21 cellular contexts compared by ENCODE assay signal in genomic region chr5:59487068-59487686, GRCh38.
DNase-seq lines count a peak whose midpoint lies in the region; ATAC-seq, FAIRE-seq and TF ChIP-seq lines count a peak whose summit lies in the region.
"Had no signal": no experiment of that assay in that cellular context is flagged by ENCODE, and none has a peak within 500 bp of the region (broad histone marks: within the 10 kb centered on the region; RNA-seq: fewer than 3 reads in every experiment).

No MANE protein-coding gene starts in this region.

- no peaks in the 10 kb centered on the region for H3K4me1 Mint-ChIP-seq in T-cell

- H3K9me3 Mint-ChIP-seq in T-cell: no peaks in the 10 kb centered on the region

- H3K36me3 Mint-ChIP-seq in T-cell: no peaks in the 10 kb centered on the region
- H3K36me3 Mint-ChIP-seq: CD4-positive, CD25-positive, alpha-beta regulatory T cell had no signal

- no peak overlapping the region for H3K18ac ChIP-seq in H1 (ENCODE audit: extremely low read depth, low read length)

- H3K36me3 ChIP-seq in H1 (ENCODE audit: control insufficient read depth in 2 of 4, insufficient read depth in 4 of 4, low read length in 3 of 4) (no peaks in the 10 kb centered on the region), parathyroid adenoma (ENCODE audit: control insufficient read depth, insufficient read depth, low read length) (no peaks in the 10 kb centered on the region)
- H3K36me3 ChIP-seq: HAP-1, MG63, SJCRH30 had no signal

- CTCF ChIA-PET in A549 (lab: Yijun Ruan, JAX): interaction anchor here (4.0 kb wide), 1 partner anchor 19 kb away, joined by 14 read pairs; no protein-coding TSS in a partner anchor
- CTCF ChIA-PET in H1 (lab: Charles Lee; ENCODE audit: partially characterized antibody): interaction anchor here (0.7 to 2.4 kb wide), 11 partner anchors 9 to 299 kb away, joined by 3 to 21 read pairs (median 3); no protein-coding TSS in a partner anchor
- CTCF ChIA-PET in T-cell (lab: Charles Lee): no interaction called here

- H3K4ac ChIP-seq in H1 (replicated peaks; ENCODE audit: insufficient read length, low read depth, low read length): no peak overlapping the region

- peak; percentile 77 for FAIRE-seq in A549 (lab: Jason Lieb, UNC)
- no peak for FAIRE-seq in H1 (lab: Jason Lieb, UNC)
- FAIRE-seq: A204.1, HepG2 had no signal

- no peak overlapping the region for H2BK20ac ChIP-seq in H1 (ENCODE audit: low read length)

- H2AK5ac ChIP-seq in H1 (ENCODE audit: low read depth, low read length): no peak overlapping the region

- H3K9ac ChIP-seq in H1 (replicated peaks in 1 of 4; ENCODE audit: extremely low read depth in 1 of 4, low read depth in 3 of 4, low read length in 3 of 4) (no peak overlapping the region), parathyroid adenoma (no peak overlapping the region)
- H3K9ac ChIP-seq: KMS-11 had no signal

- no peaks in the 10 kb centered on the region for H3K23me2 ChIP-seq in H1 (ENCODE audit: low read depth, low read length)

- H3K56ac ChIP-seq in H1 (replicated peaks; ENCODE audit: insufficient read length, low read depth, low read length): no peak overlapping the region

- no peak overlapping the region for H3K14ac ChIP-seq in H1 (ENCODE audit: insufficient read length)

- no peak for DNase-seq in A549 (ENCODE audit: low read depth in 1 of 2, low spot score in 1 of 2)
- peak; percentile 11 for DNase-seq in RPMI8226
- no peak for DNase-seq in H1 (ENCODE audit: low read depth in 1 of 2, low spot score in 2 of 2)
- DNase-seq in NCI-H510A (lab: John Stamatoyannopoulos, UW): no peak
- DNase-seq in iPS-NIHi7 (ENCODE audit: extremely low spot score): no peak
- no peak for DNase-seq in T-cell
- DNase-seq: CD4-positive, CD25-positive, alpha-beta regulatory T cell; DND-41; GF-D8; MG63; NCI-H1092 treated with DMSO at 0.1 percent for 48 hours; NCI-H187 treated with DMSO at 0.1 percent for 48 hours; NCI-H526; SJCRH30 had no signal

- peak overlapping the region; percentile 14; the same call in 2 of the 3 replicates for H3K4me3 ChIP-seq in A549
- H3K4me3 ChIP-seq in H1 (ENCODE audit: extremely low read depth in 1 of 4, insufficient read depth in 2 of 4, low read depth in 3 of 4, low read length in 4 of 4): no peak overlapping the region
- no peak overlapping the region for H3K4me3 ChIP-seq in parathyroid adenoma (ENCODE audit: low read depth, low read length)
- H3K4me3 ChIP-seq: HAP-1, MG63, SJCRH30 had no signal

- peaks cover 100% of the 10 kb centered on the region for H3K4me1 ChIP-seq in A549
- H3K4me1 ChIP-seq in H1 (replicated peaks in 1 of 4; ENCODE audit: control insufficient read depth in 3 of 4, insufficient read depth in 4 of 4, low read length in 3 of 4): peaks cover 0 to 5% (median 1%) of the 10 kb centered on the region in 4 experiments; a peak in 2 of 7 replicates
- peaks cover 5% of the 10 kb centered on the region for H3K4me1 ChIP-seq in parathyroid adenoma
- H3K4me1 ChIP-seq: HAP-1 had no signal

- H3K27me3 Mint-ChIP-seq in T-cell: no peaks in the 10 kb centered on the region
- H3K27me3 Mint-ChIP-seq: CD4-positive, CD25-positive, alpha-beta regulatory T cell had no signal

- TF ChIP-seq RAD21 in A549 (conservative IDR thresholded peaks at IDR 0.05 in 1 of 2, IDR thresholded peaks at IDR 0.05 in 1 of 2) (no peak), H1 (IDR thresholded peaks at IDR 0.05 in 1 of 2, conservative IDR thresholded peaks at IDR 0.05 in 1 of 2; ENCODE audit: low read depth in 2 of 2, low read length in 2 of 2) (no peak)

- H3K23ac ChIP-seq in H1 (ENCODE audit: insufficient read length): no peak overlapping the region

- peak in 1 of 2 experiments; percentile 4; a peak in 1 of 6 replicates for ATAC-seq in A549
- ATAC-seq in HG03460 (IDR thresholded peaks at IDR 0.05; ENCODE audit: unreplicated experiment): no peak
- ATAC-seq in T-cell (replicated peaks in 1 of 4): no peak
- ATAC-seq: HepG2 had no signal

- H2BK120ac ChIP-seq in H1 (replicated peaks; ENCODE audit: low read depth, low read length): no peak overlapping the region

- H4K8ac ChIP-seq in H1 (ENCODE audit: extremely low read depth, insufficient read depth, low read length): no peak overlapping the region

- H3K4me3 Mint-ChIP-seq in T-cell: no peak overlapping the region
- H3K4me3 Mint-ChIP-seq: CD4-positive, CD25-positive, alpha-beta regulatory T cell had no signal

- H4K20me1 ChIP-seq in H1 (replicated peaks in 1 of 2; ENCODE audit: control insufficient read depth in 1 of 2, insufficient read depth in 2 of 2, low read length in 2 of 2): no peaks in the 10 kb centered on the region

- H3K4me2 ChIP-seq in A549: peak overlapping the region; percentile 77
- H3K4me2 ChIP-seq in H1 (ENCODE audit: insufficient read depth in 1 of 2, low read depth in 2 of 2, low read length in 2 of 2): no peak overlapping the region
- no peak overlapping the region for H3K4me2 ChIP-seq in parathyroid adenoma (ENCODE audit: low read length)
- H3K4me2 ChIP-seq: KMS-11 had no signal

- no peak overlapping the region for H4K91ac ChIP-seq in H1 (replicated peaks; ENCODE audit: insufficient read length, low read length)

- TF ChIP-seq POLR2A in A549 (IDR thresholded peaks at IDR 0.05; ENCODE audit: low read length): no peak
- no peak for TF ChIP-seq POLR2A in H1 (IDR thresholded peaks at IDR 0.05; ENCODE audit: control extremely low read depth in 1 of 2, low read depth in 2 of 2, low read length in 2 of 2)

- TF ChIP-seq CTCF in A549 (IDR thresholded peaks at IDR 0.05): no peak
- no peak for TF ChIP-seq CTCF in H1 (IDR thresholded peaks at IDR 0.05; ENCODE audit: control extremely low read depth in 1 of 3, insufficient read depth in 1 of 3, low read depth in 1 of 3, low read length in 3 of 3)
- TF ChIP-seq CTCF in parathyroid adenoma (IDR thresholded peaks at IDR 0.05): no peak

- H3K79me2 ChIP-seq in H1 (ENCODE audit: control insufficient read depth in 1 of 2, insufficient read depth in 2 of 2, low read length in 2 of 2) (no peaks in the 10 kb centered on the region), parathyroid adenoma (no peaks in the 10 kb centered on the region)

- no peak overlapping the region for H2BK12ac ChIP-seq in H1 (ENCODE audit: low read depth, low read length)

- WGBS in A549 (ENCODE audit: missing lambda C conversion rate): 33% methylated on average over 5 of the region's 5 CpGs
- 85% methylated on average over 5 of the region's 5 CpGs; no CpG with 5 or more reads in 1 of the 2 experiments for WGBS in H1 (ENCODE audit: extremely low coverage in 1 of 2, insufficient coverage in 1 of 2, insufficient read length in 1 of 2, insufficient replicate concordance in 2 of 2, low coverage in 1 of 2, low lambda C conversion rate in 2 of 2, missing lambda C conversion rate in 1 of 2), 2 experiments

- H3K27ac ChIP-seq in A549 (peak overlapping the region; percentile 76 to 85), H1 (ENCODE audit: low read depth, low read length) (no peak overlapping the region), parathyroid adenoma (peak overlapping the region; percentile 5)
- H3K27ac ChIP-seq: KMS-11, RWPE1, SJCRH30 had no signal

- no peaks in the 10 kb centered on the region for H3K27me3 ChIP-seq in H1 (replicated peaks in 1 of 4; ENCODE audit: control insufficient read depth in 3 of 4, extremely low read depth in 1 of 4, insufficient read depth in 3 of 4, low read length in 3 of 4)
- no peaks in the 10 kb centered on the region for H3K27me3 ChIP-seq in parathyroid adenoma (ENCODE audit: control insufficient read depth, insufficient read depth, low read length)
- H3K27me3 ChIP-seq: MG63, SJCRH30 had no signal

- no peaks in the 10 kb centered on the region for H3K79me1 ChIP-seq in H1 (ENCODE audit: low read depth, low read length)

- H2AFZ ChIP-seq in H1 (ENCODE audit: low read length): peak overlapping the region; percentile 90
- peak overlapping the region; percentile 44 for H2AFZ ChIP-seq in parathyroid adenoma

- no peak overlapping the region for H4K5ac ChIP-seq in H1 (ENCODE audit: insufficient read length, low read depth, low read length)

- H3K9me3 ChIP-seq in A549 (no peaks in the 10 kb centered on the region), H1 (ENCODE audit: insufficient read depth in 2 of 2, low read depth in 1 of 2, low read length in 1 of 2) (no peaks in the 10 kb centered on the region), parathyroid adenoma (ENCODE audit: control insufficient read depth, low read length) (no peaks in the 10 kb centered on the region)
- H3K9me3 ChIP-seq: HAP-1, MG63, SJCRH30 had no signal

- no peak overlapping the region for H2BK5ac ChIP-seq in H1 (ENCODE audit: low read depth, low read length)

- H3K27ac Mint-ChIP-seq in T-cell: no peak overlapping the region
- H3K27ac Mint-ChIP-seq: CD4-positive, CD25-positive, alpha-beta regulatory T cell had no signal

- H2BK15ac ChIP-seq in H1 (ENCODE audit: low read length): no peak overlapping the region

- POLR2A ChIA-PET in A549 (lab: Yijun Ruan, JAX) (interaction anchor here (1.2 kb wide), 1 partner anchor 62 kb away, joined by 4 read pairs; no protein-coding TSS in a partner anchor), H1 (lab: Charles Lee; ENCODE audit: partially characterized antibody) (no interaction called here), T-cell (lab: Charles Lee) (no interaction called here)

- no peak for TF ChIP-seq EP300 in A549 (IDR thresholded peaks at IDR 0.05)
- TF ChIP-seq EP300 in H1 (IDR thresholded peaks at IDR 0.05; ENCODE audit: borderline replicate concordance in 1 of 2, low read depth in 2 of 2, low read length in 2 of 2): no peak

TF ChIP-seq in A549, 52 proteins besides CTCF, POLR2A, EP300 and RAD21 (continues in another document):
- no peak for TF ChIP-seq MAFK (IDR thresholded peaks at IDR 0.05; ENCODE audit: partially characterized antibody)
- no peak for TF ChIP-seq CBX8 (IDR thresholded peaks at IDR 0.05)
- TF ChIP-seq ESRRA (IDR thresholded peaks at IDR 0.05; ENCODE audit: borderline replicate concordance, low read length): no peak
- TF ChIP-seq NPAS2 (CRISPR knock-in tag; IDR thresholded peaks at IDR 0.05; ENCODE audit: borderline replicate concordance): no peak
- TF ChIP-seq FOSL2 (IDR thresholded peaks at IDR 0.05): no peak
- no peak for TF ChIP-seq FOSL2 (CRISPR knock-in tag; IDR thresholded peaks at IDR 0.05)
- no peak for TF ChIP-seq HDAC2 (IDR thresholded peaks at IDR 0.05)
- no peak for TF ChIP-seq HOXB5 (CRISPR knock-in tag; IDR thresholded peaks at IDR 0.05)
- TF ChIP-seq RARB (CRISPR knock-in tag; IDR thresholded peaks at IDR 0.05): no peak

TF ChIP-seq in H1, 55 proteins besides CTCF, POLR2A, EP300 and RAD21 (continues in another document):
- no peak for TF ChIP-seq CEBPB (IDR thresholded peaks at IDR 0.05; ENCODE audit: low read depth, low read length)
- TF ChIP-seq MAFK (IDR thresholded peaks at IDR 0.05; ENCODE audit: low read depth, low read length): no peak
- TF ChIP-seq POLR2AphosphoS5 (IDR thresholded peaks at IDR 0.05; ENCODE audit: low read depth, low read length): no peak
- TF ChIP-seq NRF1 (IDR thresholded peaks at IDR 0.05; ENCODE audit: low read depth, low read length): no peak
- TF ChIP-seq CREB1 (IDR thresholded peaks at IDR 0.05): no peak
- no peak for TF ChIP-seq GTF2F1 (IDR thresholded peaks at IDR 0.05; ENCODE audit: borderline replicate concordance, low read depth, low read length)
- no peak for TF ChIP-seq ZNF274 (IDR thresholded peaks at IDR 0.05; ENCODE audit: borderline replicate concordance, extremely low read depth, low read length)

Comparison
In these comparisons a context has a peak if more than half of its experiments do, and no peak if none do; other contexts are left out.
1. CTCF ChIA-PET loops: an anchor here in A549 (4.0 kb wide) and H1 (0.7 to 2.4 kb wide); none called in T-cell.